In the genomic region with DNA sequence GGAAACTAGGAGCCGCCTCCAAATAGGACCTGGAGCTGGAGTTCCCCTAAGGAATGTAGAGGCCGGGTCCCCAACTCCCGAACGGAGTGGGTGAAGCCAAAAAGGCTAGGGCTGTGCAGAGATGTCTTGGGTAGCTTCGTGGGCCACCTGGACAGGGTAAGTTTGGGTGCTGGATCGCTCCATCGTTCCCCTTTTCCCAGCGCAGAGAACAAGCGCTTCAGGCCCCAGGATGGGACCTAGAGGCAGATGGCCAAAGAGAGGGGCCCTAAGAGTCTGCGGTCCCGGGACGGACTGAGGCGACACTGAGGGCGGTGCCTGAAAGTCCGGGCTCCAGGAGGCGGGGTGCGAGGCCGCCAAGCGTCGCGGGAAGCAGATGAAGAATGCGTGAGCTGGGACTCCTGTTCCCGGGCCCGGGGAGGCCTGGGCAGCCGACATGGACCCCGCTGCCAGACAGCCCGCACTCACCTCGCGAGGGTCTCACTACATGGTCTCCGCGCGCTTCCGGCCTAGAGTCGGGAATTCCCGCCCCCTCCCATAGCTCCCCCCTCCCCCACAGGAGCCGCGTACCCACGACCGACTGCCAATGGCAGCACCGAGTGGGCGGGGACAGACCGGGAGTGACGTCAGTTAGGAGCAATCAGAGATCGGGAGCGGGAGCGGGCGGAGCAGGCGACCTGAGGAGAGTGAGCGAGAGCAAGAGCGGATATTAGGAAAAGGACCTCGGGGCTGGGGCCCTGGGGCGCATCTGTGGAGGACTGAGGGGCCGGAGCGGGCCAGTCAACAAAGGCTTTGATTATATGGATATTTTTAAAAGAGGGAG, we compare ENCODE assay signal across 8 cellular contexts. TPM values are rescaled to one million over a fixed set of nuclear protein-coding genes. Genes with fewer than 3 reads are reported as not detected.
DNase-seq lines count a peak whose midpoint lies in the region; ATAC-seq and FAIRE-seq lines count a peak whose summit lies in the region.

A gene with protein sequence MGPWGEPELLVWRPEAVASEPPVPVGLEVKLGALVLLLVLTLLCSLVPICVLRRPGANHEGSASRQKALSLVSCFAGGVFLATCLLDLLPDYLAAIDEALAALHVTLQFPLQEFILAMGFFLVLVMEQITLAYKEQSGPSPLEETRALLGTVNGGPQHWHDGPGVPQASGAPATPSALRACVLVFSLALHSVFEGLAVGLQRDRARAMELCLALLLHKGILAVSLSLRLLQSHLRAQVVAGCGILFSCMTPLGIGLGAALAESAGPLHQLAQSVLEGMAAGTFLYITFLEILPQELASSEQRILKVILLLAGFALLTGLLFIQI (minus strand): TSS at position 508 of the 820 bp plus-strand sequence. CDS start 822 bp downstream, outside the sequence.

- peaks cover 3% of the 10 kb centered on the region for H3K36me3 Mint-ChIP-seq in activated T-cell treated with anti-CD3 and anti-CD28 coated beads, Interleukin-2, amount 50 U/mL, for 4 hours (ENCODE audit: insufficient read depth)

- peaks cover 0 to 7% of the 10 kb centered on the region in 2 donors for H3K36me3 ChIP-seq in esophagus (ENCODE audit: control insufficient read depth in 2 of 2, insufficient read depth in 2 of 2, low read length in 1 of 2)
- H3K36me3 ChIP-seq in muscle layer of colon (ENCODE audit: insufficient read depth, low read length), result peaks cover 18% of the 10 kb centered on the region

- peak within 1 kb of the TSS; percentile 85 for H3K9ac ChIP-seq in muscle layer of colon (ENCODE audit: low read length)

- H3K27ac ChIP-seq in esophagus (ENCODE audit: low read depth in 2 of 2, low read length in 1 of 2) (peak within 1 kb of the TSS; percentile 90 to 99), muscle layer of colon (ENCODE audit: low read depth, low read length) (peak within 1 kb of the TSS; percentile 93)

- DNase-seq in DMS 273 treated with DMSO at 0.1 percent for 48 hours (lab: John Stamatoyannopoulos, UW) (peak; percentile 94), Kasumi-1 (lab: John Stamatoyannopoulos, UW) (peak; percentile 97 to 98), RCC 7860 (ENCODE audit: low spot score) (peak; percentile 94)
- peak; percentile 94 for DNase-seq in activated T-cell treated with anti-CD3 and anti-CD28 coated beads, Interleukin-2, amount 50 U/mL, for 4 hours
- peak; percentile 81 to 92 for DNase-seq in stimulated activated CD8-positive, alpha-beta memory T cell treated with anti-CD3 and anti-CD28 coated beads, Interleukin-7, amount 100 ng/mL, for 1 hour (ENCODE audit: low read depth in 2 of 2)

- peak; percentile 44 for ATAC-seq in GM21723 (IDR thresholded peaks at IDR 0.05; ENCODE audit: unreplicated experiment)
- peak; percentile 54 to 62 for ATAC-seq in activated T-cell treated with anti-CD3 and anti-CD28 coated beads, Interleukin-2, amount 50 U/mL, for 4 hours

- no peaks in the 10 kb centered on the region for H3K27me3 Mint-ChIP-seq in activated T-cell treated with anti-CD3 and anti-CD28 coated beads, Interleukin-2, amount 50 U/mL, for 4 hours (ENCODE audit: low read depth)

- H3K9me3 ChIP-seq in esophagus (ENCODE audit: control insufficient read depth in 2 of 2, insufficient read depth in 1 of 2, low read depth in 1 of 2, low read length in 1 of 2) (no peaks in the 10 kb centered on the region), muscle layer of colon (ENCODE audit: low read length) (no peaks in the 10 kb centered on the region)

- H3K4me1 Mint-ChIP-seq in activated T-cell treated with anti-CD3 and anti-CD28 coated beads, Interleukin-2, amount 50 U/mL, for 4 hours (ENCODE audit: low read depth), result peaks cover 61% of the 10 kb centered on the region

- peak within 1 kb of the TSS; percentile 66 to 83 for H3K4me3 ChIP-seq in esophagus (ENCODE audit: low read depth in 1 of 2, low read length in 2 of 2)
- peak within 1 kb of the TSS; percentile 67 to 79 for H3K4me3 ChIP-seq in muscle layer of colon (ENCODE audit: low read depth in 1 of 2, low read length in 2 of 2)

- H3K4me3 Mint-ChIP-seq in activated T-cell treated with anti-CD3 and anti-CD28 coated beads, Interleukin-2, amount 50 U/mL, for 4 hours, result peak within 1 kb of the TSS; percentile 94

- no peaks in the 10 kb centered on the region for H3K9me3 Mint-ChIP-seq in activated T-cell treated with anti-CD3 and anti-CD28 coated beads, Interleukin-2, amount 50 U/mL, for 4 hours

- H3K4me1 ChIP-seq in esophagus (ENCODE audit: control insufficient read depth in 2 of 2, insufficient read depth in 2 of 2, low read length in 1 of 2), result peaks cover 3 to 14% of the 10 kb centered on the region in 2 donors
- peaks cover 53% of the 10 kb centered on the region for H3K4me1 ChIP-seq in muscle layer of colon (ENCODE audit: insufficient read depth, low read length)

- FAIRE-seq in RCC 7860 (lab: Jason Lieb, UNC), result peak; percentile 63

- 1% methylated on average over 46 to 54 of the region's 54 CpGs for WGBS in esophagus, 2 donors

- H3K27me3 ChIP-seq in esophagus (ENCODE audit: control insufficient read depth in 1 of 2, insufficient read depth in 2 of 2, low read length in 2 of 2) (no peaks in the 10 kb centered on the region), muscle layer of colon (ENCODE audit: control insufficient read depth in 1 of 2, insufficient read depth in 2 of 2, low read length in 2 of 2) (no peaks in the 10 kb centered on the region)

RNA-seq across cellular contexts. Expression of the gene that starts here (rescaled TPM):
- total RNA-seq in activated T-cell treated with anti-CD3 and anti-CD28 coated beads, Interleukin-2, amount 50 U/mL, for 4 hours, result 10 to 100 TPM; 72.6 to 79.3 (median 73.9) TPM
- polyA plus RNA-seq in esophagus, result 10 to 100 TPM; 29.0 to 51.2 TPM

Comparison
In these comparisons a context has a peak if more than half of its experiments do, and no peak if none do; other contexts are left out.
1. Peak in every context shown above with its lines: DNase-seq, ATAC-seq, H3K4me3 ChIP-seq and H3K27ac ChIP-seq.